ENCODE assay signal across 13 cellular contexts in the genomic region with DNA sequence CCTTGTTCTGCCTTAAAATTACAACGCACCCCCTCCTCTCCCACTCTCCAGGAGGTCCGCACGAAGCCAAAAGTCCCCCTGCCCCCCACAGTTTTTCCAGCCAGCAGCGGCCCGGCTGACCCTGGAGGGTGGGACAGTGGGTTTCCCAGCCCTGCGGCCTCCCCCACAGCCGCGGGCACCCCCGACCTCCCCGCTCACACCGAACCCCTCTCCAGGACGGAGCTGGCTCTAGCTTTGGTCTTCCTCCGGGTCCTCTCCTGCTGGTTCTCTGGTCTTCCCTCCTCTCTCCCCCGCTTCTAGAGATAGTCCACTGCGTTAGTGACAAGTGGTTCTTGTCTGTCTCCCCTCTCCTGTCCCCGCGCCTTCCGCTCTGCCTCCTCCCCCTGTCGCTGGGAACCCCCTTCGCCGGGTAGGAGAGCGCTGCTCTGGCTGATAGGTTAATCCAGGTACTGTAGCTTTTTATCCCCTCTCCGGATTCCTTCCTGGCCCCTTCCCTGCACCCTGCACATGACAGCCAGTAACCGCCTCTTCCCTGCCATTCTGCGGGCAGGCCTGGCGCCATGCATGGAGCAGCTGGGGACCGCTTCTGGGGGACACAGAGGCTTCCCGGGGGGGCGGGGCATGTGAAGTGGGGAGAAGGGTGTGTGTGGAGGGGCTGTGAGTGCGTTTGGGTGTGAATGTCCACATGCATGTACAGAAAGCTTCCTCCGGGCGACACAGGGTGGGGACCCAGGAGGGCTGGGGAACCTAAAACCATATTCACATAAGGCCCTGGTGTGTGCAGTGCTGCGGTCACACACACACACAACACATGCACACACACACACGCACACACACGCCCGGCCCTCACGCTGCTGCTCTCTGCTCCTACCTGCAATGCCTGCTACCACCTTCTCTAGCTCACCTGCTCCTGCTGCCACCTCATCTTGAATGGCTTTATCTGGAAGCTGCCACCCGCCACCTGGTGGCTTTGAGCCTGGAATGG. TPM values are rescaled to one million over a fixed set of nuclear protein-coding genes. Genes with fewer than 3 reads are reported as not detected.
"Had no signal": no experiment of that assay in that cellular context is flagged by ENCODE, and none has a peak within 500 bp of the region (broad histone marks: within the 10 kb centered on the region; RNA-seq: fewer than 3 reads in every experiment).

No MANE protein-coding gene starts in this region.

- ATAC-seq: body of pancreas had no signal

- H3K79me2 ChIP-seq: hepatocyte had no signal

- H3K27me3 ChIP-seq: body of pancreas, right atrium auricular region had no signal

- H3K27ac ChIP-seq: body of pancreas, hepatocyte, right atrium auricular region, tibial nerve had no signal

- H3K9me3 ChIP-seq: body of pancreas, right atrium auricular region, tibial nerve had no signal

- DNase-seq: activated CD4-positive, alpha-beta T cell treated with anti-CD3 and anti-CD28 coated beads, Interleukin-2, amount 50 U/mL, for 1 hour; activated T-cell treated with anti-CD3 and anti-CD28 coated beads, Interleukin-2, amount 50 U/mL, for 1 hour; erythroblast; kidney glomerular epithelial cell; naive B cell had no signal

- H3K36me3 ChIP-seq: right atrium auricular region had no signal

- H3K4me3 ChIP-seq: body of pancreas, hepatocyte, lung, right atrium auricular region, smooth muscle cell, tibial nerve had no signal

- H3K4me2 ChIP-seq: smooth muscle cell had no signal

- H2AFZ ChIP-seq: hepatocyte had no signal

RNA-seq across cellular contexts. Expression of a gene that starts 17.2 kb away (rescaled TPM):
- total RNA-seq: right atrium auricular region had no signal

RNA-seq across cellular contexts. Expression of a gene that starts 31.3 kb away (rescaled TPM):
- total RNA-seq: activated CD8-positive, alpha-beta memory T cell treated with anti-CD3 and anti-CD28 coated beads for 36 hours; posterior vena cava had no signal

RNA-seq across cellular contexts. Expression of a gene that starts 57.7 kb away (rescaled TPM):
- total RNA-seq: hepatocyte, tibial nerve had no signal
